In genomic region chr5:41408676-41409443, GRCh38 we compare ENCODE assay signal across 15 cellular contexts.
A peak's percentile ranks its signal among the peaks of the same experiment; 100 is the strongest.
DNase-seq lines count a peak whose midpoint lies in the region; ATAC-seq, FAIRE-seq and TF ChIP-seq lines count a peak whose summit lies in the region.
"Had no signal": no experiment of that assay in that cellular context is flagged by ENCODE, and none has a peak within 500 bp of the region (broad histone marks: within the 10 kb centered on the region; RNA-seq: fewer than 3 reads in every experiment).

No MANE protein-coding gene starts in this region.

- H3K27ac ChIP-seq in neuronal stem cell (replicated peaks; ENCODE audit: low read length), result no peak overlapping the region
- H3K27ac ChIP-seq: gastroesophageal sphincter had no signal

- H2AK5ac ChIP-seq in neuronal stem cell (ENCODE audit: low read depth, low read length), result no peak overlapping the region

- H2BK5ac ChIP-seq in neuronal stem cell (ENCODE audit: low read length), result no peak overlapping the region

- no peak for TF ChIP-seq CTCF in bronchial epithelial cell (IDR thresholded peaks at IDR 0.05; ENCODE audit: insufficient read depth, low read length, severe bottlenecking)

- H3K4me3 ChIP-seq in MG63 (no peak overlapping the region), bronchial epithelial cell (ENCODE audit: low read depth, low read length) (no peak overlapping the region), neuronal stem cell (ENCODE audit: low read length in 2 of 2) (no peak overlapping the region)
- H3K4me3 ChIP-seq: gastroesophageal sphincter, GM12878 had no signal

- no peak overlapping the region for H3K9ac ChIP-seq in neuronal stem cell (ENCODE audit: low read depth, low read length, poor library complexity)

- no peak overlapping the region for H3K4ac ChIP-seq in neuronal stem cell (ENCODE audit: low read length)

- no peak overlapping the region for H2BK120ac ChIP-seq in neuronal stem cell (ENCODE audit: low read depth, low read length)

- DNase-seq in AG20443 (ENCODE audit: low spot score), result peak; percentile 25
- DNase-seq in MG63, result peak; percentile 2
- peak; percentile 61 for DNase-seq in bronchial epithelial cell (ENCODE audit: low read depth)
- DNase-seq in left lobe of liver (ENCODE audit: low spot score), result no peak
- no peak for DNase-seq in neuronal stem cell (ENCODE audit: low spot score)
- no peak for DNase-seq in NCI-H1417 treated with DMSO at 0.1 percent for 48 hours (lab: John Stamatoyannopoulos, UW)
- no peak for DNase-seq in GM19238 (ENCODE audit: insufficient read length, low spot score)
- DNase-seq: DMS79; naive B cell; stimulated activated CD4-positive, alpha-beta T cell treated with anti-CD3 and anti-CD28 coated beads, Interleukin-4, amount 100 ng/mL, for 1 hour; stimulated activated naive B cell treated with anti-CD40 and anti-IgM and Interleukin-4, amounts not matched to agents 10 μg/mL and 1 μg/mL and 100 μg/mL, for 72 hours had no signal

- H2AFZ ChIP-seq in neuronal stem cell (ENCODE audit: low read length), result no peak overlapping the region

- H3K27me3 ChIP-seq in MG63 (no peaks in the 10 kb centered on the region), bronchial epithelial cell (ENCODE audit: control insufficient read depth, insufficient read depth, low read length) (no peaks in the 10 kb centered on the region), neuronal stem cell (ENCODE audit: control insufficient read depth in 3 of 3, insufficient read depth in 3 of 3, low read depth in 1 of 3, low read length in 3 of 3) (no peaks in the 10 kb centered on the region)
- H3K27me3 ChIP-seq: gastroesophageal sphincter had no signal

- no peak for FAIRE-seq in bronchial epithelial cell (lab: Jason Lieb, UNC)
- FAIRE-seq: GM12878, keratinocyte had no signal

- no peak overlapping the region for H3K14ac ChIP-seq in neuronal stem cell (ENCODE audit: low read length)

- no peak overlapping the region for H4K91ac ChIP-seq in neuronal stem cell (ENCODE audit: low read depth, low read length, poor library complexity)

- H3K4me2 ChIP-seq in neuronal stem cell (ENCODE audit: insufficient read depth, low read length, poor library complexity, severe bottlenecking), result no peak overlapping the region

- H3K18ac ChIP-seq in neuronal stem cell (ENCODE audit: low read length), result no peak overlapping the region

- H4K8ac ChIP-seq in neuronal stem cell (ENCODE audit: low read depth, low read length), result no peak overlapping the region

- H3K36me3 ChIP-seq in MG63, result no peaks in the 10 kb centered on the region
- H3K36me3 ChIP-seq in bronchial epithelial cell (ENCODE audit: control insufficient read depth, insufficient read depth, low read length), result no peaks in the 10 kb centered on the region
- no peaks in the 10 kb centered on the region for H3K36me3 ChIP-seq in neuronal stem cell (replicated peaks in 1 of 2; ENCODE audit: control insufficient read depth in 2 of 2, insufficient read depth in 2 of 2, low read length in 2 of 2)
- H3K36me3 ChIP-seq: gastroesophageal sphincter had no signal

- H2BK12ac ChIP-seq in neuronal stem cell (ENCODE audit: low read length), result no peak overlapping the region

- no peak overlapping the region for H2BK15ac ChIP-seq in neuronal stem cell (ENCODE audit: low read length)

- ATAC-seq in left lobe of liver (peak; percentile 61), HG02759 (IDR thresholded peaks at IDR 0.05; ENCODE audit: unreplicated experiment) (no peak)
- ATAC-seq: gastroesophageal sphincter; GM12878; stimulated activated naive B cell treated with anti-CD40 and anti-IgM and Interleukin-4, amounts not matched to agents 10 μg/mL and 1 μg/mL and 100 μg/mL, for 72 hours had no signal

- no peaks in the 10 kb centered on the region for H3K4me1 ChIP-seq in neuronal stem cell (ENCODE audit: control insufficient read depth in 2 of 2, insufficient read depth in 1 of 2, low read depth in 1 of 2, low read length in 2 of 2)
- H3K4me1 ChIP-seq: gastroesophageal sphincter had no signal

- WGBS in neuronal stem cell (ENCODE audit: extremely low coverage in 2 of 2, insufficient read length in 2 of 2, insufficient replicate concordance in 1 of 2), 2 donors, result no CpG with 5 or more reads among the region's 6 CpGs

- H3K23ac ChIP-seq in neuronal stem cell (ENCODE audit: low read depth, low read length, poor library complexity), result no peak overlapping the region

- H3K79me1 ChIP-seq in neuronal stem cell (ENCODE audit: low read depth, low read length), result no peaks in the 10 kb centered on the region

- H3K9me3 ChIP-seq in MG63 (no peaks in the 10 kb centered on the region), neuronal stem cell (replicated peaks in 1 of 2; ENCODE audit: control insufficient read depth in 2 of 2, insufficient read depth in 1 of 2, low read depth in 1 of 2, low read length in 2 of 2) (no peaks in the 10 kb centered on the region)
- H3K9me3 ChIP-seq: gastroesophageal sphincter had no signal

Comparison
In these comparisons a context has a peak if more than half of its experiments do, and no peak if none do; other contexts are left out.
1. DNase-seq: peak in AG20443 (single experiment), MG63 (single experiment) and bronchial epithelial cell (single experiment); none in left lobe of liver (single experiment), neuronal stem cell (single experiment), NCI-H1417 treated with DMSO at 0.1 percent for 48 hours (single experiment) and GM19238 (single experiment).